8 cellular contexts compared by ENCODE assay signal in the genomic region with DNA sequence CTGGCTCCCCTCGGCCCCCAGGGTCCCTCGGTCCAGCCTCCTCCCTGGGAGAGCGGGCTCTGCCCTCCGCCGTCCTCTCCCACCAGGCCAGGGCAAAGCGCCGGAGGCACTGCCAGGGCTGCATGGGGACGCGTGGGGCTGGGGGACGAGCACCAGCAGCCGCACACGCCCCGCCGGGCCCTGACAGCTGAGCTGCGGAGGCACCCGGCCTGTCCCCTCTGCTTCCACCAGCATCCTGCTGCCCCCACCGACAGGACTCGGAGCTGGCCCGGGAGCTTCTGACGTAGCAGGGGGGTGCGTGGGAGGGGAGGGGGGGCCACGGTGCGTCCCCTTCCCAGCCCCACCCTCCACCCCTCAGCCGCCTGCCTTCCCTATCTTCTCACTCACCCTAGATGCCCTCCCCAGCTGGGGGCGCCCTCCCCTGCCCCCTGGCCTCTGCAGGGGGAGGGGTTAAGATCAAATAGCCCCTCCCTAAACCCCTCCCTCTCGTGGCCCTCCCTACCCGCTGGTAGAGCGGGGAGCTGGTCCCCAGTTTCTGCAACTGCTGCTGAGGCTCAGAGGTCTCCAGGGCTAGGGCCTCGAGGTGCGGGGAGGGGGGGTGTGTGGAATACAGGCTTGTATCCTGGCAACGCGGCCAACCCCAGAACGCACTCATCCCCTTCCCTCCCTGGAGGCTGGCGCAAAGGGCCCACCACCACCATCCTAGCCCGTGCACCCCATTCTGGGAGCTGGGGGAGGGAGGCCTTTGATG. TPM values are rescaled to one million over a fixed set of nuclear protein-coding genes. Genes with fewer than 3 reads are reported as not detected.
DNase-seq lines count a peak whose midpoint lies in the region; ATAC-seq and TF ChIP-seq lines count a peak whose summit lies in the region.

No MANE protein-coding gene starts in this region.

- peak; percentile 61 for DNase-seq in Right ventricle myocardium inferior (ENCODE audit: missing footprints)
- DNase-seq in cardiac septum (ENCODE audit: low spot score), result no peak
- peak; percentile 39 for DNase-seq in WERI-Rb-1
- peak in 38 of 51 donors; percentile 19 to 85 (median 58) for DNase-seq in hypothalamus (lab: John Stamatoyannopoulos, UW)
- DNase-seq in suprapubic skin (ENCODE audit: low spot score in 2 of 2), result no peak
- no peak for DNase-seq in effector CD4-positive, alpha-beta T cell

- H3K27ac ChIP-seq in WERI-Rb-1 (no peak overlapping the region), suprapubic skin (no peak overlapping the region)

- H3K9me3 ChIP-seq in WERI-Rb-1 (ENCODE audit: severe bottlenecking) (no peaks in the 10 kb centered on the region), suprapubic skin (no peaks in the 10 kb centered on the region)

- ATAC-seq in Right ventricle myocardium inferior (no peak), HG03025 (IDR thresholded peaks at IDR 0.05; ENCODE audit: low FRiP score, unreplicated experiment) (no peak), GM21825 (IDR thresholded peaks at IDR 0.05; ENCODE audit: unreplicated experiment) (no peak)

- H3K27me3 ChIP-seq in WERI-Rb-1 (ENCODE audit: insufficient read depth, low read depth, severe bottlenecking) (no peaks in the 10 kb centered on the region), suprapubic skin (peaks cover 51% of the 10 kb centered on the region)

- H3K36me3 ChIP-seq in WERI-Rb-1 (no peaks in the 10 kb centered on the region), suprapubic skin (no peaks in the 10 kb centered on the region)

- intact Hi-C loops in Right ventricle myocardium inferior (cut with DNase I), result loop anchor here (5.0 kb wide), 1 partner anchor 58 kb away; no protein-coding TSS in a partner anchor
- intact Hi-C loops in cardiac septum (cut with DNase I), result no loop called here

- peak overlapping the region; percentile 39; the same call in 1 of the 2 replicates for H3K4me3 ChIP-seq in WERI-Rb-1 (ENCODE audit: low read depth, low read length)
- peak overlapping the region; percentile 70 for H3K4me3 ChIP-seq in suprapubic skin

- TF ChIP-seq POLR2A in suprapubic skin (IDR thresholded peaks at IDR 0.05), result no peak

- TF ChIP-seq CTCF in WERI-Rb-1 (IDR thresholded peaks at IDR 0.05; ENCODE audit: low read depth, low read length) (no peak), suprapubic skin (IDR thresholded peaks at IDR 0.05) (no peak)

- 19% methylated on average over 16 of the region's 35 CpGs for WGBS in suprapubic skin

- H3K4me1 ChIP-seq in suprapubic skin, result peaks cover 50% of the 10 kb centered on the region

- TF ChIP-seq EP300 in suprapubic skin (IDR thresholded peaks at IDR 0.05), result no peak

RNA-seq across cellular contexts. Expression of gene SRCIN1, which starts 1.1 kb away (rescaled TPM):
- total RNA-seq in Right ventricle myocardium inferior (1.4 TPM), cardiac septum (6.2 TPM), suprapubic skin (10 to 100 TPM; 11.0 to 36.5 (median 17.4) TPM)

Comparison
In these comparisons a context has a peak if more than half of its experiments do, and no peak if none do; other contexts are left out.
1. DNase-seq: peak in Right ventricle myocardium inferior (single experiment), WERI-Rb-1 (single experiment) and hypothalamus (38 of 51); none in cardiac septum (single experiment), suprapubic skin (0 of 2) and effector CD4-positive, alpha-beta T cell (single experiment).